8 cellular contexts compared by ENCODE assay signal in genomic region chr11:118870396-118871343, GRCh38. TPM values are rescaled to one million over a fixed set of nuclear protein-coding genes. Genes with fewer than 3 reads are reported as not detected.
DNase-seq lines count a peak whose midpoint lies in the region; ATAC-seq and TF ChIP-seq lines count a peak whose summit lies in the region.

No MANE protein-coding gene starts in this region.

- intact Hi-C loops in spleen (cut with DNase I; ENCODE audit: low total_unique reads): no loop called here

- H3K4me3 ChIP-seq in BLaER1 (peak overlapping the region; percentile 55), KMS-11 (IDR thresholded peaks at IDR 0.05; ENCODE audit: insufficient read depth, low read depth, low read length) (no peak overlapping the region), spleen (peak overlapping the region in 7 of 8 donors; percentile 5 to 59 (median 20)), MG63 (no peak overlapping the region)

- peaks cover 40% of the 10 kb centered on the region for H3K4me1 ChIP-seq in BLaER1
- H3K4me1 ChIP-seq in KMS-11 (ENCODE audit: low read depth, poor library complexity, severe bottlenecking): peaks cover 45% of the 10 kb centered on the region
- peaks cover 25 to 72% (median 48%) of the 10 kb centered on the region in 6 donors for H3K4me1 ChIP-seq in spleen

- peak in 55 of 58 donors; percentile 12 to 88 (median 58) for DNase-seq in anterior cingulate cortex (lab: John Stamatoyannopoulos, UW)
- DNase-seq in iris pigment epithelial cell (ENCODE audit: low read depth): peak; percentile 16
- DNase-seq in spleen: peak; percentile 83
- DNase-seq in NCI-H69 (lab: John Stamatoyannopoulos, UW): no peak
- no peak for DNase-seq in MG63

- no peak for TF ChIP-seq CTCF in KMS-11 (conservative IDR thresholded peaks at IDR 0.05; ENCODE audit: low read depth, low read length)
- TF ChIP-seq CTCF in spleen (IDR thresholded peaks at IDR 0.05 in 8 of 11, conservative IDR thresholded peaks at IDR 0.05 in 3 of 11): peak in 2 of 11 experiments; percentile 4 to 14

- 31 to 39% (median 35%) methylated on average over 14 of the region's 14 CpGs for WGBS in spleen, 5 donors

- H3K27ac ChIP-seq in BLaER1: peak overlapping the region; percentile 84
- H3K27ac ChIP-seq in KMS-11: peak overlapping the region; percentile 95
- peak overlapping the region; percentile 86 to 97 (median 89) for H3K27ac ChIP-seq in spleen

- H3K9ac ChIP-seq in BLaER1: peak overlapping the region; percentile 73
- H3K9ac ChIP-seq in KMS-11: peak overlapping the region; percentile 70

- no peaks in the 10 kb centered on the region for H3K79me2 ChIP-seq in KMS-11 (ENCODE audit: insufficient read depth, low read depth)

- peak; percentile 76 for ATAC-seq in GM19395 (IDR thresholded peaks at IDR 0.05; ENCODE audit: unreplicated experiment)

- no peaks in the 10 kb centered on the region for H3K27me3 ChIP-seq in BLaER1
- no peaks in the 10 kb centered on the region for H3K27me3 ChIP-seq in KMS-11 (ENCODE audit: insufficient read depth, low read depth)
- no peaks in the 10 kb centered on the region for H3K27me3 ChIP-seq in spleen (replicated peaks in 1 of 7)
- no peaks in the 10 kb centered on the region for H3K27me3 ChIP-seq in MG63

- H3K36me3 ChIP-seq in BLaER1: no peaks in the 10 kb centered on the region
- no peaks in the 10 kb centered on the region for H3K36me3 ChIP-seq in KMS-11 (ENCODE audit: insufficient read depth)
- no peaks in the 10 kb centered on the region for H3K36me3 ChIP-seq in spleen
- H3K36me3 ChIP-seq in MG63: no peaks in the 10 kb centered on the region

- H3K9me3 ChIP-seq in BLaER1 (no peaks in the 10 kb centered on the region), spleen (no peaks in the 10 kb centered on the region), MG63 (no peaks in the 10 kb centered on the region)

- H4K20me1 ChIP-seq in BLaER1 (no peaks in the 10 kb centered on the region), KMS-11 (ENCODE audit: insufficient read depth) (no peaks in the 10 kb centered on the region)

- H2AFZ ChIP-seq in KMS-11 (ENCODE audit: low read depth): peak overlapping the region; percentile 75

- H3K4me2 ChIP-seq in BLaER1 (peak overlapping the region; percentile 92), KMS-11 (peak overlapping the region; percentile 97)

- TF ChIP-seq POLR2A in spleen (IDR thresholded peaks at IDR 0.05): no peak

RNA-seq across cellular contexts. Expression of gene CXCR5, which starts 13.0 kb away (rescaled TPM):
- total RNA-seq in spleen: 10 to 100 TPM; 25.0 to 66.6 (median 33.2) TPM
- polyA plus RNA-seq in spleen: 10 to 100 TPM; 35.4 to 50.7 (median 39.6) TPM
- total RNA-seq in MG63 (2014; rRNA removed; shearing (Covaris generic); ENCODE audit: low replicate concordance): not detected in 2 replicates

RNA-seq across cellular contexts. Expression of gene BCL9L, which starts 55.1 kb away (rescaled TPM):
- 10 to 100 TPM; 19.8 to 58.0 (median 39.0) TPM for total RNA-seq in spleen
- 10 to 100 TPM in 1 of 3 donors, 1 to 10 TPM in 2; 2.5 to 14.2 (median 2.6) TPM for polyA plus RNA-seq in spleen
- total RNA-seq in MG63 (2014; rRNA removed; shearing (Covaris generic); ENCODE audit: low replicate concordance): 1.8 and 2.3 TPM in 2 replicates

Comparison
In these comparisons a context has a peak if more than half of its experiments do, and no peak if none do; other contexts are left out.
1. H3K4me3 ChIP-seq: peak in BLaER1 (single experiment) and spleen (7 of 8); none in KMS-11 (single experiment) and MG63 (single experiment).
2. DNase-seq: peak in anterior cingulate cortex (55 of 58), iris pigment epithelial cell (single experiment) and spleen (single experiment); none in NCI-H69 (single experiment) and MG63 (single experiment).
3. RNA of gene CXCR5, which starts 13.0 kb away (total RNA-seq): 25.0 to 66.6 TPM in spleen; not detected in MG63; every median in the first group is over 10 times any median in the second.
4. Peak in every context shown above with its lines, with median percentiles within 50 percentile points of each other: H3K27ac ChIP-seq.